In genomic region chr16:84562174-84562815, GRCh38 we compare ENCODE assay signal across 15 cellular contexts. TPM values are rescaled to one million over a fixed set of nuclear protein-coding genes. Genes with fewer than 3 reads are reported as not detected.
A peak's percentile ranks its signal among the peaks of the same experiment; 100 is the strongest.
DNase-seq lines count a peak whose midpoint lies in the region; ATAC-seq and TF ChIP-seq lines count a peak whose summit lies in the region.
"Had no signal": no experiment of that assay in that cellular context is flagged by ENCODE, and none has a peak within 500 bp of the region (broad histone marks: within the 10 kb centered on the region; RNA-seq: fewer than 3 reads in every experiment).

No MANE protein-coding gene starts in this region.

- ATAC-seq in GM19395 (IDR thresholded peaks at IDR 0.05; ENCODE audit: unreplicated experiment) = peak; percentile 70
- peak; percentile 55 for ATAC-seq in HG03378 (IDR thresholded peaks at IDR 0.05; ENCODE audit: unreplicated experiment)
- peak; percentile 24 for ATAC-seq in left colon
- ATAC-seq: PC-3 had no signal

- no peak overlapping the region for H3K4me3 ChIP-seq in GM06990 (replicated peaks; ENCODE audit: low read depth, low read length)
- H3K4me3 ChIP-seq: esophagus squamous epithelium had no signal

- H3K27me3 ChIP-seq in GM06990 (replicated peaks; ENCODE audit: control insufficient read depth, insufficient read depth, low read length) = no peaks in the 10 kb centered on the region

- H3K27ac Mint-ChIP-seq in activated T-helper 2 cell treated with anti-CD3 and anti-CD28 coated beads, Interferon-gamma antibody, Interleukin-2, Interleukin-4, amounts not matched to agents 10 μg/mL and 5 μg/mL and 100 μg/mL, durations not matched to agents 14 hours and 24 hours and 36 hours = no peak overlapping the region
- H3K27ac Mint-ChIP-seq: nephron had no signal

- intact Hi-C loops in left colon (cut with DNase I, micrococcal nuclease) = no loop called here
- intact Hi-C loops in activated T-helper 2 cell treated with anti-CD3 and anti-CD28 coated beads, Interferon-gamma antibody, Interleukin-2, Interleukin-4, amounts not matched to agents 10 μg/mL and 5 μg/mL and 100 μg/mL, durations not matched to agents 14 hours and 24 hours and 36 hours (cut with micrococcal nuclease) = no loop called here

- H3K36me3 ChIP-seq in GM06990 (ENCODE audit: control insufficient read depth, insufficient read depth, low read length) = peaks cover 22% of the 10 kb centered on the region

- peak; percentile 8 for TF ChIP-seq CTCF in GM06990 (IDR thresholded peaks at IDR 0.05; ENCODE audit: insufficient read depth, low read length, poor library complexity, severe bottlenecking)

- peaks cover 4% of the 10 kb centered on the region for H3K4me1 Mint-ChIP-seq in activated T-helper 2 cell treated with anti-CD3 and anti-CD28 coated beads, Interferon-gamma antibody, Interleukin-2, Interleukin-4, amounts not matched to agents 10 μg/mL and 5 μg/mL and 100 μg/mL, durations not matched to agents 14 hours and 24 hours and 36 hours (ENCODE audit: low read depth)

- DNase-seq in GM06990 (ENCODE audit: extremely low read depth, insufficient read length) (peak; percentile 70), left colon (no peak), NCI-H146 (lab: John Stamatoyannopoulos, UW) (no peak), NCI-H2081 (lab: John Stamatoyannopoulos, UW) (no peak), NAMALWA (ENCODE audit: low spot score) (no peak)
- DNase-seq in activated T-helper 2 cell treated with anti-CD3 and anti-CD28 coated beads, Interferon-gamma antibody, Interleukin-2, Interleukin-4, amounts not matched to agents 10 μg/mL and 5 μg/mL and 100 μg/mL, durations not matched to agents 14 hours and 24 hours and 36 hours (ENCODE audit: low spot score) = no peak
- DNase-seq: activated T-cell treated with anti-CD3 and anti-CD28 coated beads, Interleukin-2, amount 50 U/mL, for 48 hours; C1 segment of cervical spinal cord; esophagus squamous epithelium; NCI-H187 treated with DMSO at 0.1 percent for 48 hours; PC-3; stimulated activated naive CD4-positive, alpha-beta T cell treated with Interleukin-2 at 50 U/mL for 16 hours had no signal

- H3K36me3 Mint-ChIP-seq in activated T-helper 2 cell treated with anti-CD3 and anti-CD28 coated beads, Interferon-gamma antibody, Interleukin-2, Interleukin-4, amounts not matched to agents 10 μg/mL and 5 μg/mL and 100 μg/mL, durations not matched to agents 14 hours and 24 hours and 36 hours (ENCODE audit: low read depth) = peaks cover 49% of the 10 kb centered on the region

- no peak overlapping the region for H3K4me3 Mint-ChIP-seq in activated T-helper 2 cell treated with anti-CD3 and anti-CD28 coated beads, Interferon-gamma antibody, Interleukin-2, Interleukin-4, amounts not matched to agents 10 μg/mL and 5 μg/mL and 100 μg/mL, durations not matched to agents 14 hours and 24 hours and 36 hours (ENCODE audit: low read depth)
- H3K4me3 Mint-ChIP-seq: nephron had no signal

- H3K27me3 Mint-ChIP-seq in activated T-helper 2 cell treated with anti-CD3 and anti-CD28 coated beads, Interferon-gamma antibody, Interleukin-2, Interleukin-4, amounts not matched to agents 10 μg/mL and 5 μg/mL and 100 μg/mL, durations not matched to agents 14 hours and 24 hours and 36 hours (ENCODE audit: low read depth) = no peaks in the 10 kb centered on the region

- no peaks in the 10 kb centered on the region for H3K9me3 Mint-ChIP-seq in activated T-helper 2 cell treated with anti-CD3 and anti-CD28 coated beads, Interferon-gamma antibody, Interleukin-2, Interleukin-4, amounts not matched to agents 10 μg/mL and 5 μg/mL and 100 μg/mL, durations not matched to agents 14 hours and 24 hours and 36 hours
- H3K9me3 Mint-ChIP-seq: nephron had no signal

RNA-seq across cellular contexts. Expression of gene COTL1, which starts 55.6 kb away (rescaled TPM):
- 10 to 100 TPM; 51.8 to 71.0 TPM for total RNA-seq in left colon
- 478 and 483 TPM in 2 replicates for total RNA-seq in activated T-helper 2 cell treated with anti-CD3 and anti-CD28 coated beads, Interferon-gamma antibody, Interleukin-2, Interleukin-4, amounts not matched to agents 10 μg/mL and 5 μg/mL and 100 μg/mL, durations not matched to agents 14 hours and 24 hours and 36 hours

RNA-seq across cellular contexts. Expression of gene MEAK7, which starts 57.8 kb away (rescaled TPM):
- total RNA-seq in left colon = 10 to 100 TPM; 21.1 to 22.2 TPM
- 15.4 and 19.4 TPM in 2 replicates for total RNA-seq in activated T-helper 2 cell treated with anti-CD3 and anti-CD28 coated beads, Interferon-gamma antibody, Interleukin-2, Interleukin-4, amounts not matched to agents 10 μg/mL and 5 μg/mL and 100 μg/mL, durations not matched to agents 14 hours and 24 hours and 36 hours
